In the genomic region with DNA sequence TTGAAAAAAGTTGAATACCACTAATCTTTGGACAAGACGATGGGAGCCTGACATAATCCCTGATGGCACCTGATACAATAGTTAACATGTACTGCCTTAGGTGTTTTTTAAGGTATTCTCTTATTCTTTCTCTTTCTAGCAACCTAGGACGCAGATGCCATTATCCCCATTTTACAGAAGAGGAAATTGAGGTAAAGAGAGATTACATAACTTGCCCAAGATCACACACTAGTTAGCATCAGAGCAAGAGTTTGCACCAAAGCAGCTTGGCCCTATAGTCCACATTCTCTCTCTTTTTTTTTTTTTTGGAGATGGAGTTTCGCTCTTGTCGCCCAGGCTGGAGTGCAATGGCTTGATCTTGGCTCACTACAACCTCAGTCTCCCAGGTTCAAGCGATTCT, we compare ENCODE assay signal across 22 cellular contexts.
"Had no signal": no experiment of that assay in that cellular context is flagged by ENCODE, and none has a peak within 500 bp of the region (broad histone marks: within the 10 kb centered on the region; RNA-seq: fewer than 3 reads in every experiment).

No MANE protein-coding gene starts in this region.

- FAIRE-seq: RCC 7860 had no signal

- H3K27me3 ChIP-seq: SJSA1 had no signal

- H3K27ac ChIP-seq: KMS-11 had no signal

- DNase-seq: IMR-90, Kasumi-1, MM.1S, NCI-H1092 treated with DMSO at 0.1 percent for 48 hours, NCI-H1436, NCI-H187, NCI-H2029, NCI-H2081 treated with DMSO at 0.1 percent for 48 hours, NCI-H2171, NCI-H226, NCI-H446, NCI-H510A, NCI-H524 treated with DMSO at 0.1 percent for 48 hours, NCI-H69, NCI-H774, Right ventricle myocardium superior, RPMI8226, SIG-M5 had no signal

- H3K36me3 ChIP-seq: SJSA1 had no signal

- H3K9ac ChIP-seq: KMS-11 had no signal

- H3K4me2 ChIP-seq: KMS-11 had no signal

- H3K9me3 ChIP-seq: SJSA1 had no signal

- H3K4me3 ChIP-seq: SJSA1, SK-N-MC had no signal
